11 cellular contexts compared by ENCODE assay signal in genomic region chr5:113020461-113021273, GRCh38. TPM values are rescaled to one million over a fixed set of nuclear protein-coding genes. Genes with fewer than 3 reads are reported as not detected.
DNase-seq lines count a peak whose midpoint lies in the region; ATAC-seq and TF ChIP-seq lines count a peak whose summit lies in the region.
"Had no signal": no experiment of that assay in that cellular context is flagged by ENCODE, and none has a peak within 500 bp of the region (broad histone marks: within the 10 kb centered on the region; RNA-seq: fewer than 3 reads in every experiment).

No MANE protein-coding gene starts in this region.

- ATAC-seq in natural killer cell (no peak), HG02798 (IDR thresholded peaks at IDR 0.05; ENCODE audit: poor library complexity, unreplicated experiment) (no peak), GM18868 (IDR thresholded peaks at IDR 0.05; ENCODE audit: unreplicated experiment) (no peak)
- no peak for ATAC-seq in natural killer cell treated with Interleukin-12 subunit alpha and Interleukin-12 subunit beta and Interleukin-15 and Interleukin-18, amount 100 ng/mL, for 72 hours

- H3K4me1 Mint-ChIP-seq in natural killer cell, result peaks cover 34 to 52% of the 10 kb centered on the region in 2 donors
- H3K4me1 Mint-ChIP-seq in natural killer cell treated with Interleukin-12 subunit alpha and Interleukin-12 subunit beta and Interleukin-15 and Interleukin-18, amount 100 ng/mL, for 72 hours (ENCODE audit: low read depth in 2 of 2), result peaks cover 26 to 29% of the 10 kb centered on the region in 2 donors

- H3K27ac ChIP-seq in SJSA1, result peak overlapping the region; percentile 77
- peak overlapping the region; percentile 24 for H3K27ac ChIP-seq in effector memory CD4-positive, alpha-beta T cell (ENCODE audit: insufficient read depth, low read length, poor library complexity, severe bottlenecking)
- no peak overlapping the region for H3K27ac ChIP-seq in esophagus squamous epithelium
- H3K27ac ChIP-seq: KMS-11 had no signal

- H3K27ac Mint-ChIP-seq in natural killer cell, result peak overlapping the region; percentile 60 to 94
- H3K27ac Mint-ChIP-seq in natural killer cell treated with Interleukin-12 subunit alpha and Interleukin-12 subunit beta and Interleukin-15 and Interleukin-18, amount 100 ng/mL, for 72 hours, result no peak overlapping the region

- H3K4me3 ChIP-seq in SJSA1 (no peak overlapping the region), esophagus squamous epithelium (no peak overlapping the region)
- no peak overlapping the region for H3K4me3 ChIP-seq in effector memory CD4-positive, alpha-beta T cell (ENCODE audit: insufficient read depth, low read depth, low read length, poor library complexity, severe bottlenecking)

- TF ChIP-seq POLR2A in esophagus squamous epithelium (IDR thresholded peaks at IDR 0.05), result no peak

- H3K36me3 Mint-ChIP-seq in natural killer cell, result peaks cover 6% of the 10 kb centered on the region
- H3K36me3 Mint-ChIP-seq in natural killer cell treated with Interleukin-12 subunit alpha and Interleukin-12 subunit beta and Interleukin-15 and Interleukin-18, amount 100 ng/mL, for 72 hours, result peaks cover 1% of the 10 kb centered on the region

- peaks cover 41% of the 10 kb centered on the region for H3K36me3 ChIP-seq in SJSA1
- no peaks in the 10 kb centered on the region for H3K36me3 ChIP-seq in effector memory CD4-positive, alpha-beta T cell (ENCODE audit: control insufficient read depth, insufficient read depth, low read length)
- peaks cover 0 to 81% (median 8%) of the 10 kb centered on the region in 3 donors for H3K36me3 ChIP-seq in esophagus squamous epithelium

- no peaks in the 10 kb centered on the region for H3K27me3 Mint-ChIP-seq in natural killer cell (ENCODE audit: low read depth in 2 of 2)
- H3K27me3 Mint-ChIP-seq in natural killer cell treated with Interleukin-12 subunit alpha and Interleukin-12 subunit beta and Interleukin-15 and Interleukin-18, amount 100 ng/mL, for 72 hours, result no peaks in the 10 kb centered on the region

- 73 to 77% methylated on average over 7 to 11 of the region's 11 CpGs for whole genome bisulfite sequencing in esophagus squamous epithelium, 2 donors

- no peaks in the 10 kb centered on the region for H3K27me3 ChIP-seq in SJSA1 (replicated peaks)
- H3K27me3 ChIP-seq in effector memory CD4-positive, alpha-beta T cell (replicated peaks; ENCODE audit: control insufficient read depth, insufficient read depth, low read length, poor library complexity, severe bottlenecking), result no peaks in the 10 kb centered on the region
- H3K27me3 ChIP-seq in esophagus squamous epithelium, result no peaks in the 10 kb centered on the region

- H3K9me3 Mint-ChIP-seq in natural killer cell, result no peaks in the 10 kb centered on the region
- H3K9me3 Mint-ChIP-seq in natural killer cell treated with Interleukin-12 subunit alpha and Interleukin-12 subunit beta and Interleukin-15 and Interleukin-18, amount 100 ng/mL, for 72 hours, result no peaks in the 10 kb centered on the region

- intact Hi-C loops in natural killer cell (cut with micrococcal nuclease) (loop anchor here (10.0 kb wide), 1 partner anchor 96 kb away; the partner anchor contains the start of gene REEP5), esophagus squamous epithelium (cut with DNase I) (no loop called here)

- H3K9me3 ChIP-seq in SJSA1 (replicated peaks) (no peaks in the 10 kb centered on the region), esophagus squamous epithelium (no peaks in the 10 kb centered on the region)
- H3K9me3 ChIP-seq in effector memory CD4-positive, alpha-beta T cell (ENCODE audit: control insufficient read depth, low read length), result no peaks in the 10 kb centered on the region

- H3K4me3 Mint-ChIP-seq in natural killer cell, result no peak overlapping the region
- no peak overlapping the region for H3K4me3 Mint-ChIP-seq in natural killer cell treated with Interleukin-12 subunit alpha and Interleukin-12 subunit beta and Interleukin-15 and Interleukin-18, amount 100 ng/mL, for 72 hours

- DNase-seq in natural killer cell, result no peak
- no peak for DNase-seq in natural killer cell treated with Interleukin-12 subunit alpha and Interleukin-12 subunit beta and Interleukin-15 and Interleukin-18, amount 100 ng/mL, for 72 hours (ENCODE audit: low spot score)
- peak in 1 of 2 experiments; percentile 82 for DNase-seq in SJSA1 (ENCODE audit: low read depth in 1 of 2, low spot score in 2 of 2)
- DNase-seq in effector memory CD4-positive, alpha-beta T cell, result no peak
- peak; percentile 2 for DNase-seq in stimulated activated naive CD4-positive, alpha-beta T cell treated with Interleukin-2 at 50 U/mL for 16 hours (lab: John Stamatoyannopoulos, UW)
- no peak for DNase-seq in esophagus squamous epithelium (lab: John Stamatoyannopoulos, UW)
- DNase-seq: caudate nucleus, nucleus accumbens had no signal

- TF ChIP-seq CTCF in natural killer cell (IDR thresholded peaks at IDR 0.05) (no peak), esophagus squamous epithelium (IDR thresholded peaks at IDR 0.05) (no peak)

- H3K4me1 ChIP-seq in SJSA1 (replicated peaks) (peaks cover 35% of the 10 kb centered on the region), esophagus squamous epithelium (peaks cover 0 to 10% (median 0%) of the 10 kb centered on the region in 3 donors)
- H3K4me1 ChIP-seq in effector memory CD4-positive, alpha-beta T cell (ENCODE audit: control insufficient read depth, insufficient read depth, low read length, poor library complexity, severe bottlenecking), result peaks cover 49% of the 10 kb centered on the region

RNA-seq across cellular contexts. Expression of gene DCP2, which starts 44.1 kb away (rescaled TPM):
- total RNA-seq in natural killer cell (10 to 100 TPM; 69.3 to 82.9 (median 76.7) TPM), esophagus squamous epithelium (10 to 100 TPM in 3 of 4 donors, 1 to 10 TPM in 1; 9.0 to 24.9 (median 17.4) TPM)
- total RNA-seq in natural killer cell treated with Interleukin-12 subunit alpha and Interleukin-12 subunit beta and Interleukin-15 and Interleukin-18, amount 100 ng/mL, for 72 hours, result 10 to 100 TPM; 76.9 to 95.1 TPM
- 40.2 and 56.8 TPM in 2 replicates for total RNA-seq in SJSA1 (2014; rRNA removed; shearing (Covaris generic))

Comparison
In these comparisons a context has a peak if more than half of its experiments do, and no peak if none do; other contexts are left out.
1. H3K27ac Mint-ChIP-seq: peak in natural killer cell (2 of 2); none in natural killer cell treated with Interleukin-12 subunit alpha and Interleukin-12 subunit beta and Interleukin-15 and Interleukin-18, amount 100 ng/mL, for 72 hours (0 of 2).
2. H3K27ac ChIP-seq: peak in SJSA1 (single experiment) and effector memory CD4-positive, alpha-beta T cell (single experiment); none in esophagus squamous epithelium (0 of 4).